Comparison of ENCODE assay signal across 8 cellular contexts in genomic region chr4:185811509-185812364, GRCh38. TPM values are rescaled to one million over a fixed set of nuclear protein-coding genes. Genes with fewer than 3 reads are reported as not detected.
DNase-seq lines count a peak whose midpoint lies in the region; ATAC-seq and TF ChIP-seq lines count a peak whose summit lies in the region.

A gene with protein sequence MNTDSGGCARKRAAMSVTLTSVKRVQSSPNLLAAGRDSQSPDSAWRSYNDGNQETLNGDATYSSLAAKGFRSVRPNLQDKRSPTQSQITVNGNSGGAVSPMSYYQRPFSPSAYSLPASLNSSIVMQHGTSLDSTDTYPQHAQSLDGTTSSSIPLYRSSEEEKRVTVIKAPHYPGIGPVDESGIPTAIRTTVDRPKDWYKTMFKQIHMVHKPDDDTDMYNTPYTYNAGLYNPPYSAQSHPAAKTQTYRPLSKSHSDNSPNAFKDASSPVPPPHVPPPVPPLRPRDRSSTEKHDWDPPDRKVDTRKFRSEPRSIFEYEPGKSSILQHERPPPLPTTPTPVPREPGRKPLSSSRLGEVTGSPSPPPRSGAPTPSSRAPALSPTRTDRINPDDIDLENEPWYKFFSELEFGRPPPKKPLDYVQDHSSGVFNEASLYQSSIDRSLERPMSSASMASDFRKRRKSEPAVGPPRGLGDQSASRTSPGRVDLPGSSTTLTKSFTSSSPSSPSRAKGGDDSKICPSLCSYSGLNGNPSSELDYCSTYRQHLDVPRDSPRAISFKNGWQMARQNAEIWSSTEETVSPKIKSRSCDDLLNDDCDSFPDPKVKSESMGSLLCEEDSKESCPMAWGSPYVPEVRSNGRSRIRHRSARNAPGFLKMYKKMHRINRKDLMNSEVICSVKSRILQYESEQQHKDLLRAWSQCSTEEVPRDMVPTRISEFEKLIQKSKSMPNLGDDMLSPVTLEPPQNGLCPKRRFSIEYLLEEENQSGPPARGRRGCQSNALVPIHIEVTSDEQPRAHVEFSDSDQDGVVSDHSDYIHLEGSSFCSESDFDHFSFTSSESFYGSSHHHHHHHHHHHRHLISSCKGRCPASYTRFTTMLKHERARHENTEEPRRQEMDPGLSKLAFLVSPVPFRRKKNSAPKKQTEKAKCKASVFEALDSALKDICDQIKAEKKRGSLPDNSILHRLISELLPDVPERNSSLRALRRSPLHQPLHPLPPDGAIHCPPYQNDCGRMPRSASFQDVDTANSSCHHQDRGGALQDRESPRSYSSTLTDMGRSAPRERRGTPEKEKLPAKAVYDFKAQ (N-terminal part only) (minus strand): TSS chr4:185812194. CDS start chr4:185690571, 121,623 bp downstream.

- no peaks in the 10 kb centered on the region for H3K9me3 ChIP-seq in neuron (ENCODE audit: low read length)

- peaks cover 33% of the 10 kb centered on the region for H3K4me1 ChIP-seq in neuron (ENCODE audit: insufficient read depth, low read length)

- no peak for TF ChIP-seq CTCF in fibroblast of the aortic adventitia (IDR thresholded peaks at IDR 0.05; ENCODE audit: insufficient read depth, low read length)

- ATAC-seq in GM21367 (IDR thresholded peaks at IDR 0.05; ENCODE audit: unreplicated experiment): peak; percentile 94

- peak within 1 kb of the TSS; percentile 51 for H2AFZ ChIP-seq in neuron (ENCODE audit: low read depth, low read length)

- H3K4me3 ChIP-seq in fibroblast of the aortic adventitia (ENCODE audit: low read depth, low read length) (peak within 1 kb of the TSS; percentile 53), neuron (ENCODE audit: low read length) (peak within 1 kb of the TSS; percentile 78)

- no peaks in the 10 kb centered on the region for H3K36me3 ChIP-seq in neuron (ENCODE audit: insufficient read depth, low read length)

- DNase-seq in DMS 273 (lab: John Stamatoyannopoulos, UW; ENCODE audit: unreplicated experiment) (peak; percentile 79), HK-2 (ENCODE audit: unreplicated experiment) (peak; percentile 27), fibroblast of the aortic adventitia (ENCODE audit: low read depth) (peak; percentile 58)
- DNase-seq in effector CD4-positive, alpha-beta T cell: no peak
- no peak for DNase-seq in activated CD4-positive, alpha-beta T cell treated with anti-CD3 and anti-CD28 coated beads, Interleukin-2, amount 50 U/mL, for 4 hours

- no peaks in the 10 kb centered on the region for H3K27me3 ChIP-seq in neuron (ENCODE audit: insufficient read depth, low read length)

- peak; percentile 35; the same call in 1 of the 2 replicates for TF ChIP-seq POLR2A in Raji (IDR thresholded peaks at IDR 0.05; ENCODE audit: insufficient read depth, low read depth, low read length)

RNA-seq across cellular contexts. Expression of the gene that starts here (rescaled TPM):
- total RNA-seq in fibroblast of the aortic adventitia (ENCODE audit: low replicate concordance): 2.8 and 5.8 TPM in 2 replicates

Comparison
In these comparisons a context has a peak if more than half of its experiments do, and no peak if none do; other contexts are left out.
1. DNase-seq: peak in DMS 273 (single experiment), HK-2 (single experiment) and fibroblast of the aortic adventitia (single experiment); none in effector CD4-positive, alpha-beta T cell (single experiment) and activated CD4-positive, alpha-beta T cell treated with anti-CD3 and anti-CD28 coated beads, Interleukin-2, amount 50 U/mL, for 4 hours (0 of 2).